17 cellular contexts compared by ENCODE assay signal in the genomic region with DNA sequence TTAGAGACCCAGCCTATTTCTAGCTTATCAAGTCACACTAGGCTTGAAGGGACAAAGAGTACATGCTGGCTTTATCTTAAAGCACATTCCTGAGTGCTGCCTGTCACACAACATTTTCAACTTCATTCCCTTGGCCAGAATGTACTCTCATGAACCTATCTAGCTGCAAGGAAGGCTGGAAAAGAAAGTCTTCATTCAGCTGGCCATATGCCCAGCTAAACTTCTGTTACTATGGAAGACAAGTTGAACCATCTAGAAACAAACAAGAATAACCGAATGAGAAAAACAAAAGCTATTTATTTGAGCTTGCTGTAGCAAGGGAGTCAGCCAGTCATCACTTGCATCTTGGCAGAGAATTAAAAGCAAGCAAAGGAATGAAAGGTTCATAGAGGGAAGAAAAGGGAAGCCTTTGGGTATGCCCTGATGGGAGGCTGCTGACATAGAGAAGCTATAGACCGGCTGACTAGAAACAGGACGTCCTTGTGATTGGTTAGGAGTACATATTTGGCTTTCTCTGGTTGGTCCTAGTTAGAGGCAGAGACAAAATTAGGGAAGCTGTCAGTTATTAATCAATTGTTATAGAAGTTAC.
A peak's percentile ranks its signal among the peaks of the same experiment; 100 is the strongest.
DNase-seq lines count a peak whose midpoint lies in the region; ATAC-seq, FAIRE-seq and TF ChIP-seq lines count a peak whose summit lies in the region.
"Had no signal": no experiment of that assay in that cellular context is flagged by ENCODE, and none has a peak within 500 bp of the region (broad histone marks: within the 10 kb centered on the region; RNA-seq: fewer than 3 reads in every experiment).

No MANE protein-coding gene starts in this region.

- in situ Hi-C loops in K562 (cut with MboI), result no loop called here

- POLR2A ChIA-PET in Caco-2 (lab: Charles Lee), result interaction anchor here (0.5 kb wide), 1 partner anchor 190 kb away, joined by 3 read pairs; no protein-coding TSS in a partner anchor
- POLR2A ChIA-PET in K562 (lab: Yijun Ruan, JAX), result interaction anchor here (0.9 to 1.6 kb wide), 5 partner anchors 9 to 20 kb away, joined by 3 to 6 read pairs (median 4); no protein-coding TSS in a partner anchor

- DNase-seq in Caco-2 (peak; percentile 37 to 43), K562 (ENCODE audit: extremely low read depth in 1 of 4, low spot score in 3 of 4) (peak in 2 of 4 experiments; percentile 33 to 66), hepatocyte (ENCODE audit: low spot score) (peak; percentile 16), GOT3 (lab: John Stamatoyannopoulos, UW) (no peak), colonic mucosa (no peak), sciatic nerve (ENCODE audit: low spot score) (no peak)
- DNase-seq: activated CD4-positive, alpha-beta memory T cell treated with anti-CD3 and anti-CD28 coated beads, Interleukin-2, amount 10 ng/mL, durations not matched to agents 7 days and 5 days; DMS53; NCI-H187 treated with DMSO at 0.1 percent for 48 hours; NK-92 treated with Interleukin-12 subunit alpha and Interleukin-12 subunit beta, amount 100 ng/mL, for 24 hours had no signal

- ATAC-seq in HG03354 (IDR thresholded peaks at IDR 0.05; ENCODE audit: poor library complexity, severe bottlenecking, unreplicated experiment) (peak; percentile 68), K562 (peak; percentile 86), HG03457 (IDR thresholded peaks at IDR 0.05; ENCODE audit: unreplicated experiment) (no peak), sciatic nerve (no peak)
- ATAC-seq: gastroesophageal sphincter, GM12878, HepG2, left lobe of liver had no signal

- CTCF ChIA-PET in Caco-2 (lab: Charles Lee) (interaction anchor here (0.6 to 1.0 kb wide), 2 partner anchors 33 to 110 kb away, joined by 3 to 4 read pairs; no protein-coding TSS in a partner anchor), K562 (lab: Yijun Ruan, JAX; ENCODE audit: low intra/inter-chr PET ratio) (no interaction called here)

- TF ChIP-seq POLR2A in K562 (conservative IDR thresholded peaks at IDR 0.05), result no peak

- no peaks in the 10 kb centered on the region for H3K9me2 ChIP-seq in hepatocyte (replicated peaks; ENCODE audit: insufficient read depth)

- H3K9me1 ChIP-seq in K562 (ENCODE audit: control insufficient read depth, insufficient read depth, low read length), result no peaks in the 10 kb centered on the region

- peaks cover 10% of the 10 kb centered on the region for H3K4me1 Mint-ChIP-seq in Caco-2 (ENCODE audit: low read depth, unreplicated experiment)

- H3K4me3 Mint-ChIP-seq in Caco-2 (ENCODE audit: unreplicated experiment), result peak overlapping the region; percentile 42
- H3K4me3 Mint-ChIP-seq: activated CD4-positive, alpha-beta memory T cell treated with anti-CD3 and anti-CD28 coated beads, Interleukin-2, amount 10 ng/mL, durations not matched to agents 7 days and 5 days; activated naive CD4-positive, alpha-beta T cell treated with anti-CD3 and anti-CD28 coated beads, Interleukin-2, amount 50 U/mL, for 24 hours had no signal

- no peak overlapping the region for H3K4me3 ChIP-seq in Caco-2 (ENCODE audit: low read depth, low read length)
- no peak overlapping the region for H3K4me3 ChIP-seq in K562
- H3K4me3 ChIP-seq in hepatocyte, result no peak overlapping the region
- no peak overlapping the region for H3K4me3 ChIP-seq in colonic mucosa
- H3K4me3 ChIP-seq: gastroesophageal sphincter, GM12878 had no signal

- no peaks in the 10 kb centered on the region for H3K27me3 Mint-ChIP-seq in Caco-2 (ENCODE audit: insufficient read depth, unreplicated experiment)
- H3K27me3 Mint-ChIP-seq: activated CD4-positive, alpha-beta memory T cell treated with anti-CD3 and anti-CD28 coated beads, Interleukin-2, amount 10 ng/mL, durations not matched to agents 7 days and 5 days; activated naive CD4-positive, alpha-beta T cell treated with anti-CD3 and anti-CD28 coated beads, Interleukin-2, amount 50 U/mL, for 24 hours had no signal

- H3K27ac Mint-ChIP-seq in Caco-2 (ENCODE audit: unreplicated experiment), result peak overlapping the region; percentile 58
- H3K27ac Mint-ChIP-seq: activated CD4-positive, alpha-beta memory T cell treated with anti-CD3 and anti-CD28 coated beads, Interleukin-2, amount 10 ng/mL, durations not matched to agents 7 days and 5 days; activated naive CD4-positive, alpha-beta T cell treated with anti-CD3 and anti-CD28 coated beads, Interleukin-2, amount 50 U/mL, for 24 hours had no signal

- no TSS peak for BruUV-seq in Caco-2 (replicated peaks; lab: Mats Ljungman, UMichigan)
- BruUV-seq in K562 (replicated peaks; lab: Mats Ljungman, UMichigan), result no TSS peak

- H3K27me3 ChIP-seq in Caco-2 (replicated peaks; ENCODE audit: control insufficient read depth, insufficient read depth, low read length) (no peaks in the 10 kb centered on the region), K562 (ENCODE audit: control insufficient read depth in 2 of 2, insufficient read depth in 2 of 2, low read length in 2 of 2) (no peaks in the 10 kb centered on the region), hepatocyte (no peaks in the 10 kb centered on the region), colonic mucosa (no peaks in the 10 kb centered on the region)
- H3K27me3 ChIP-seq: gastroesophageal sphincter had no signal

- WGBS in K562 (ENCODE audit: insufficient coverage, low coverage, missing lambda C conversion rate), result 77% methylated on average over 3 of the region's 3 CpGs
- 87% methylated on average over 3 of the region's 3 CpGs for WGBS in hepatocyte (ENCODE audit: low lambda C conversion rate, missing lambda C conversion rate)

- H3K4me1 ChIP-seq in Caco-2 (peaks cover 39% of the 10 kb centered on the region), K562 (replicated peaks in 1 of 2; ENCODE audit: control insufficient read depth in 2 of 2, insufficient read depth in 2 of 2, low read length in 2 of 2) (peaks cover 0 to 14% of the 10 kb centered on the region in 2 experiments; a peak in 2 of 5 replicates), hepatocyte (ENCODE audit: insufficient read depth) (peaks cover 11% of the 10 kb centered on the region), colonic mucosa (no peaks in the 10 kb centered on the region)

- TF ChIP-seq CTCF in Caco-2 (IDR thresholded peaks at IDR 0.05; ENCODE audit: insufficient read depth in 1 of 2, low read depth in 1 of 2, low read length in 1 of 2, severe bottlenecking in 1 of 2, unreplicated experiment in 1 of 2) (no peak), K562 (IDR thresholded peaks at IDR 0.05 in 2 of 3, conservative IDR thresholded peaks at IDR 0.05 in 1 of 3; ENCODE audit: insufficient read depth in 2 of 3, low read depth in 1 of 3, low read length in 3 of 3) (no peak), hepatocyte (IDR thresholded peaks at IDR 0.05; ENCODE audit: poor library complexity) (no peak), colonic mucosa (IDR thresholded peaks at IDR 0.05) (no peak)

- H3K36me3 Mint-ChIP-seq in Caco-2 (ENCODE audit: insufficient read depth, unreplicated experiment), result peaks cover 4% of the 10 kb centered on the region

- H3K9ac ChIP-seq in K562 (ENCODE audit: insufficient read depth in 1 of 2, low read depth in 2 of 2, low read length in 2 of 2) (no peak overlapping the region), colonic mucosa (ENCODE audit: low read depth in 2 of 2, low read length in 2 of 2) (no peak overlapping the region)

- peak overlapping the region; percentile 0 for H3K27ac ChIP-seq in K562 (ENCODE audit: extremely low read depth, low read depth, low read length)
- peak overlapping the region; percentile 43 for H3K27ac ChIP-seq in hepatocyte
- no peak overlapping the region for H3K27ac ChIP-seq in colonic mucosa
- H3K27ac ChIP-seq: gastroesophageal sphincter had no signal

- peak; percentile 19 for FAIRE-seq in K562 (lab: Jason Lieb, UNC)
- FAIRE-seq: GM12878, HepG2 had no signal

- H3K4me2 ChIP-seq in K562 (ENCODE audit: insufficient read depth, low read length) (0 out of 2 replicates have a peak overlapping the region, but pooled peaks have one; percentile 15), hepatocyte (no peak overlapping the region)

- H2AFZ ChIP-seq in K562 (ENCODE audit: low read depth, low read length) (no peak overlapping the region), hepatocyte (no peak overlapping the region)

- H3K79me2 ChIP-seq in K562 (ENCODE audit: control insufficient read depth, insufficient read depth, low read length), result no peaks in the 10 kb centered on the region
- H3K79me2 ChIP-seq in hepatocyte, result peaks cover 19% of the 10 kb centered on the region

- H3K36me3 ChIP-seq in Caco-2 (ENCODE audit: control insufficient read depth, insufficient read depth, low read length) (no peaks in the 10 kb centered on the region), K562 (ENCODE audit: control insufficient read depth, insufficient read depth, low read length) (peaks cover 3% of the 10 kb centered on the region; the same call in 1 of the 3 replicates), hepatocyte (replicated peaks; ENCODE audit: insufficient read depth, low read depth) (no peaks in the 10 kb centered on the region), colonic mucosa (no peaks in the 10 kb centered on the region)

- intact Hi-C loops in Caco-2 (cut with micrococcal nuclease; ENCODE audit: unreplicated experiment), result loop anchor here (2.0 kb wide), 1 partner anchor 32 kb away; no protein-coding TSS in a partner anchor
- intact Hi-C loops in K562 (cut with micrococcal nuclease), result no loop called here
- intact Hi-C loops in colonic mucosa (cut with DNase I), result no loop called here
- intact Hi-C loops in sciatic nerve (cut with DNase I), result no loop called here

- no peaks in the 10 kb centered on the region for H3K9me3 Mint-ChIP-seq in Caco-2 (ENCODE audit: unreplicated experiment)
- H3K9me3 Mint-ChIP-seq: activated CD4-positive, alpha-beta memory T cell treated with anti-CD3 and anti-CD28 coated beads, Interleukin-2, amount 10 ng/mL, durations not matched to agents 7 days and 5 days; activated naive CD4-positive, alpha-beta T cell treated with anti-CD3 and anti-CD28 coated beads, Interleukin-2, amount 50 U/mL, for 24 hours had no signal

- H4K20me1 ChIP-seq in K562 (replicated peaks; ENCODE audit: control insufficient read depth, insufficient read depth, low read length), result no peaks in the 10 kb centered on the region
- H4K20me1 ChIP-seq in hepatocyte (ENCODE audit: insufficient read depth, poor library complexity, severe bottlenecking), result peaks cover 4% of the 10 kb centered on the region

- TF ChIP-seq EP300 in K562 (IDR thresholded peaks at IDR 0.05; ENCODE audit: low read length), result no peak

- TF ChIP-seq RAD21 in K562 (CRISPR knock-in tag; conservative IDR thresholded peaks at IDR 0.05 in 1 of 2, IDR thresholded peaks at IDR 0.05 in 1 of 2), result no peak

- no peaks in the 10 kb centered on the region for H3K9me3 ChIP-seq in Caco-2
- no peaks in the 10 kb centered on the region for H3K9me3 ChIP-seq in K562 (replicated peaks; ENCODE audit: control insufficient read depth, insufficient read depth, low read depth, low read length)
- no peaks in the 10 kb centered on the region for H3K9me3 ChIP-seq in hepatocyte (ENCODE audit: low read depth)
- H3K9me3 ChIP-seq in colonic mucosa, result no peaks in the 10 kb centered on the region
- H3K9me3 ChIP-seq: gastroesophageal sphincter had no signal

TF ChIP-seq in K562, 482 proteins besides CTCF, POLR2A, EP300 and RAD21 (continues in another document):
- no peak for TF ChIP-seq ZNF444 (CRISPR knock-in tag; IDR thresholded peaks at IDR 0.05)
- no peak for TF ChIP-seq CREM (IDR thresholded peaks at IDR 0.05; ENCODE audit: low read depth)
- TF ChIP-seq ZNF140 (CRISPR knock-in tag; IDR thresholded peaks at IDR 0.05), result no peak
- no peak for TF ChIP-seq ZEB2 (IDR thresholded peaks at IDR 0.05)
- TF ChIP-seq COPS2 (conservative IDR thresholded peaks at IDR 0.05), result no peak

Comparison
In these comparisons a context has a peak if more than half of its experiments do, and no peak if none do; other contexts are left out.
1. DNase-seq: peak in Caco-2 (2 of 2) and hepatocyte (single experiment); none in GOT3 (single experiment), colonic mucosa (single experiment) and sciatic nerve (single experiment).
2. ATAC-seq: peak in HG03354 (single experiment) and K562 (single experiment); none in HG03457 (single experiment) and sciatic nerve (single experiment).